7 cellular contexts compared by ENCODE assay signal in the genomic region with DNA sequence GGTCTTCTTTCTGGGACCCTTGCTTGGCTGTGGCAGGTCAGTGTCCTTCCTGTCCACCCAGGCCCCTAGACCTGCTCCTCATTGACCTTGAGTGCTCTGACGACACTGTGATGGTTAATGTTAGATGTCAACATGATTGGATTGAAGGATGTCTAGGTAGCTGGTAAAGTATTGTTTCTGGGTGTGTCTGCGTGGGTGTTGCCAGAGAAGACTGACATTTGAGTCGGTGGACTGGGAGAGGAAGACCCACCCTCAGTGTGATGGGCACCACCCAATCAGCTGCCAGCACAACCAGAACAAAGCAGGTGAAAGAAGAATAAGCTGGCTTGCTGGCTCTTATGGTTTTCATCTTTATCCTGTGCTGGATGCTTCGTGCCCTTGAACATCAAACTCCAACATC.
"Had no signal": no experiment of that assay in that cellular context is flagged by ENCODE, and none has a peak within 500 bp of the region (broad histone marks: within the 10 kb centered on the region; RNA-seq: fewer than 3 reads in every experiment).

No MANE protein-coding gene starts in this region.

- H3K27ac ChIP-seq: HL-60 had no signal

- H3K4me3 Mint-ChIP-seq: IgD-negative memory B cell had no signal

- FAIRE-seq: HepG2, HTR-8/SVneo, K562 had no signal

- ATAC-seq: HepG2, K562 had no signal

- DNase-seq: IMR-90, KBM-7 had no signal

- H3K36me3 Mint-ChIP-seq: IgD-negative memory B cell had no signal

- H3K4me3 ChIP-seq: K562 had no signal
